28 cellular contexts compared by ENCODE assay signal in genomic region chr9:8025532-8025931, GRCh38.
"Had no signal": no experiment of that assay in that cellular context is flagged by ENCODE, and none has a peak within 500 bp of the region (broad histone marks: within the 10 kb centered on the region; RNA-seq: fewer than 3 reads in every experiment).

No MANE protein-coding gene starts in this region.

- H3K4me3 ChIP-seq: adrenal gland, pancreas, prostate gland, right atrium auricular region, uterus had no signal

- FAIRE-seq: colon, islet of Langerhans, pancreas, TTC549 had no signal

- H3K4me1 ChIP-seq: adrenal gland, foreskin keratinocyte, pancreas, prostate gland, right atrium auricular region, uterus had no signal

- DNase-seq: activated CD4-positive, alpha-beta T cell treated with anti-CD3 and anti-CD28 coated beads for 48 hours; activated CD4-positive, alpha-beta T cell treated with anti-CD3 and anti-CD28 coated beads, Interleukin-2, amount 50 U/mL, for 48 hours; activated CD8-positive, alpha-beta memory T cell treated with anti-CD3 and anti-CD28 coated beads for 24 hours; activated effector memory CD4-positive, alpha-beta T cell treated with anti-CD3 and anti-CD28 coated beads, Interleukin-2, amount 50 U/mL, for 16 hours; activated naive CD4-positive, alpha-beta T cell treated with anti-CD3 and anti-CD28 coated beads for 36 hours; activated naive CD8-positive, alpha-beta T cell treated with anti-CD3 and anti-CD28 coated beads for 36 hours; adrenal gland; aorta; dermis blood vessel endothelial cell; effector CD4-positive, alpha-beta T cell; foreskin keratinocyte; left cardiac atrium; left ventricle myocardium superior; naive B cell; pancreas; stimulated activated CD4-positive, alpha-beta T cell treated with anti-CD3 and anti-CD28 coated beads, Interleukin-4, amount 100 ng/mL, for 1 hour; stimulated activated naive CD8-positive, alpha-beta T cell treated with anti-CD3 and anti-CD28 coated beads, Interleukin-15, Interleukin-2, amounts not matched to agents 100 U/mL and 50 U/mL, for 24 hours; SW 1271; T-helper 9 cell; uterus had no signal

- ATAC-seq: activated CD4-positive, CD25-positive, alpha-beta regulatory T cell treated with anti-CD3 and anti-CD28 coated beads, Interleukin-2, amount 50 U/mL, for 24 hours; foreskin keratinocyte; left ventricle myocardium superior; pancreas; stimulated activated naive CD8-positive, alpha-beta T cell treated with anti-CD3 and anti-CD28 coated beads, Interleukin-15, Interleukin-2, amounts not matched to agents 100 U/mL and 50 U/mL, for 24 hours had no signal

- H3K27me3 ChIP-seq: adrenal gland, foreskin keratinocyte, pancreas, right atrium auricular region, uterus had no signal

- H3K36me3 ChIP-seq: adrenal gland, pancreas, prostate gland, right atrium auricular region, uterus, WERI-Rb-1 had no signal

- H3K27ac ChIP-seq: adrenal gland, epithelial cell of prostate, foreskin keratinocyte, pancreas, prostate gland, right atrium auricular region, uterus, WERI-Rb-1 had no signal
